Comparison of ENCODE assay signal across 1 cellular context in genomic region chr10:118754556-118755423, GRCh38.
A peak's percentile ranks its signal among the peaks of the same experiment; 100 is the strongest.
TF ChIP-seq lines count a peak whose summit lies in the region.

TSS of gene CACUL1 (minus strand) at chr10:118754970. CDS start at chr10:118754762, 208 bp downstream.

TF ChIP-seq in GM23338, 12 proteins besides CTCF, POLR2A, EP300 and RAD21:
- TF ChIP-seq POLR2AphosphoS5 (IDR thresholded peaks at IDR 0.05; ENCODE audit: low read depth) (peak; percentile 93), ETS1 (IDR thresholded peaks at IDR 0.05) (peak; percentile 22; the same call in 1 of the 2 replicates), EZH2phosphoT487 (IDR thresholded peaks at IDR 0.05; ENCODE audit: unreplicated experiment) (no peak), EZH2 (IDR thresholded peaks at IDR 0.05; ENCODE audit: low read depth, unreplicated experiment) (no peak), CREB1 (CRISPR knock-in tag; IDR thresholded peaks at IDR 0.05; ENCODE audit: low read depth) (peak; percentile 68), ZNF462 (CRISPR knock-in tag; IDR thresholded peaks at IDR 0.05) (no peak), STAT1 (IDR thresholded peaks at IDR 0.05; ENCODE audit: unreplicated experiment) (no peak), REST (IDR thresholded peaks at IDR 0.05; ENCODE audit: unreplicated experiment) (peak; percentile 24)
TF ChIP-seq in GM23338: peak in this region for 4.
